ENCODE assay signal across 8 cellular contexts in the genomic region with DNA sequence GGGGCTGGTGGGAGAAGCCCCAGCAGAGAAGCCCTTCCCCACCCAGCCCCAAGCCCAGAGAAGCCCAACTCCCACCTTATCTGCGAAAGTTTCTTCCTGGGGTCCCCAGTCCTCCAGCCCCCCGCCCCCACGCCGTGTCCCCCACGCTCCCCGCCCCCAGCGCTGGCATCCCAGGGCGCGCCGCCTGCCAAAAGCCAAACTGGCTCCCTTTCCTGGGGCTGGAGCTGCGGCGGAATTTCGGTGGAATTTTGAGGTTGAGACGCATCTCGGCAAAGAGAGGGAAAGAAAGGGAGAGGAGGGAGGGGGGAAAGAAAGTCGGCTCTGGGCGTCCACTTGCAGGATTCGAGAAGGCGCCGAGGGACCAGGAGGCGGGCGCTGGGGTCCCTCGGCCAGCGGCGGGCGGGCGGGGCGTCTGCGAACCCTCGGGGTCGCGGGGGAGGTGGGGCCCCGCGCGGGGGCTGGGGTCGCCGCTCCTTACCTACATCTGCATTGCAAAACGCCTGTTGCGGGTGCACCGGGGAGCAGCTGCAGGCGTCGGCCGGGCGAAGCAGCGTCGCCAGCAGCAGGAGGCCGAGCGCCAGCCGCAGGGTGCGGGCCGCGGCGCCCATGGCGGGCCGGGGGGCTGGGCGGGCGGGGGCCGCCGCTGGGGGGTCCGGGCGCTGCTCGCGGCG. TPM values are rescaled to one million over a fixed set of nuclear protein-coding genes. Genes with fewer than 3 reads are reported as not detected.
DNase-seq lines count a peak whose midpoint lies in the region; ATAC-seq and TF ChIP-seq lines count a peak whose summit lies in the region.

No MANE protein-coding gene starts in this region.

- 1 to 2% methylated on average over 30 to 64 of the region's 64 CpGs for WGBS in esophagus, 2 donors

- POLR2A ChIA-PET in Panc1 (lab: Charles Lee): no interaction called here

- H3K27ac ChIP-seq in Panc1 (ENCODE audit: low read length) (peak overlapping the region; percentile 26; the same call in 1 of the 2 replicates), esophagus (ENCODE audit: low read depth in 2 of 2, low read length in 1 of 2) (peak overlapping the region; percentile 75 to 86), neural cell (ENCODE audit: low read length) (peak overlapping the region; percentile 31)

- no peak for TF ChIP-seq EP300 in neural cell (conservative IDR thresholded peaks at IDR 0.05; ENCODE audit: poor library complexity, severe bottlenecking)

- H2AFZ ChIP-seq in neural cell (ENCODE audit: low read depth, low read length): no peak overlapping the region

- no peaks in the 10 kb centered on the region for H3K27me3 ChIP-seq in Panc1 (ENCODE audit: control insufficient read depth, insufficient read depth, low read length)
- peaks cover 0 to 11% of the 10 kb centered on the region in 2 donors for H3K27me3 ChIP-seq in esophagus (ENCODE audit: control insufficient read depth in 1 of 2, insufficient read depth in 2 of 2, low read length in 2 of 2)
- no peaks in the 10 kb centered on the region for H3K27me3 ChIP-seq in neural cell (ENCODE audit: insufficient read depth, low read depth, low read length)

- H3K4me1 ChIP-seq in ES-I3 (ENCODE audit: insufficient read depth, low read length) (peaks cover 18% of the 10 kb centered on the region), Panc1 (ENCODE audit: control insufficient read depth, insufficient read depth, low read length) (peaks cover 25% of the 10 kb centered on the region), esophagus (ENCODE audit: control insufficient read depth in 2 of 2, insufficient read depth in 2 of 2, low read length in 1 of 2) (peaks cover 0 to 12% of the 10 kb centered on the region in 2 donors)

- H3K79me2 ChIP-seq in neural cell (replicated peaks; ENCODE audit: insufficient read depth, low read length): peaks cover 50% of the 10 kb centered on the region

- CTCF ChIA-PET in Panc1 (lab: Charles Lee): interaction anchor here (0.6 to 0.7 kb wide), 2 partner anchors 9 to 38 kb away, joined by 3 to 13 read pairs; no protein-coding TSS in a partner anchor

- H3K9me2 ChIP-seq in neural cell (ENCODE audit: insufficient read depth, low read length): no peaks in the 10 kb centered on the region

- H3K4me3 ChIP-seq in Panc1 (ENCODE audit: low read depth in 2 of 2, low read length in 2 of 2) (peak overlapping the region; percentile 50 to 65), esophagus (ENCODE audit: low read depth in 1 of 2, low read length in 2 of 2) (peak overlapping the region; percentile 55 to 63), neural cell (ENCODE audit: low read length) (peak overlapping the region; percentile 91)

- TF ChIP-seq CTCF in Panc1 (IDR thresholded peaks at IDR 0.05) (no peak), neural cell (IDR thresholded peaks at IDR 0.05; ENCODE audit: poor library complexity, severe bottlenecking) (no peak)

- H4K20me1 ChIP-seq in neural cell (ENCODE audit: insufficient read depth): no peaks in the 10 kb centered on the region

- ATAC-seq in Panc1 (peak; percentile 50), GM18502 (IDR thresholded peaks at IDR 0.05; ENCODE audit: poor library complexity, unreplicated experiment) (no peak)

- TF ChIP-seq RAD21 in neural cell (conservative IDR thresholded peaks at IDR 0.05): no peak

- H3F3A ChIP-seq in neural cell (ENCODE audit: insufficient read depth, low read length, poor library complexity, severe bottlenecking): no peaks in the 10 kb centered on the region

- no peaks in the 10 kb centered on the region for H3K9me3 ChIP-seq in ES-I3 (ENCODE audit: control insufficient read depth, insufficient read depth, low read length)
- H3K9me3 ChIP-seq in Panc1 (ENCODE audit: control insufficient read depth, insufficient read depth, low read depth, low read length): no peaks in the 10 kb centered on the region
- no peaks in the 10 kb centered on the region for H3K9me3 ChIP-seq in esophagus (ENCODE audit: control insufficient read depth in 2 of 2, insufficient read depth in 1 of 2, low read depth in 1 of 2, low read length in 1 of 2)
- H3K9me3 ChIP-seq in neural cell (ENCODE audit: low read length): no peaks in the 10 kb centered on the region

- H3K9ac ChIP-seq in ES-I3 (ENCODE audit: low read depth, low read length): peak overlapping the region; percentile 85
- H3K9ac ChIP-seq in neural cell (ENCODE audit: low read length): peak overlapping the region; percentile 76

- no peak for DNase-seq in Panc1 (ENCODE audit: low read depth, low spot score)
- DNase-seq in HT-29 (ENCODE audit: low spot score): no peak
- DNase-seq in central memory CD4-positive, alpha-beta T cell: no peak
- DNase-seq in activated naive CD4-positive, alpha-beta T cell treated with anti-CD3 and anti-CD28 coated beads, Interleukin-2, amount 50 U/mL, for 16 hours: no peak

- intact Hi-C loops in Panc1 (cut with micrococcal nuclease; ENCODE audit: unreplicated experiment): no loop called here

- BruUV-seq in Panc1 (replicated peaks; lab: Mats Ljungman, UMichigan): no TSS peak

- H3K36me3 ChIP-seq in ES-I3 (ENCODE audit: insufficient read depth, low read length) (no peaks in the 10 kb centered on the region), Panc1 (ENCODE audit: control insufficient read depth, insufficient read depth, low read length) (no peaks in the 10 kb centered on the region), esophagus (ENCODE audit: control insufficient read depth in 2 of 2, insufficient read depth in 2 of 2, low read length in 1 of 2) (no peaks in the 10 kb centered on the region), neural cell (ENCODE audit: insufficient read depth, low read length) (no peaks in the 10 kb centered on the region)

- in situ Hi-C loops in Panc1 (cut with HindIII; ENCODE audit: low pct_unique_long_range_greater_than_20kb, low sequenced_read_pairs): no loop called here

- peak overlapping the region; percentile 89 for H3K4me2 ChIP-seq in neural cell (ENCODE audit: low read length)

TF ChIP-seq in neural cell, 6 proteins besides CTCF, POLR2A, EP300 and RAD21:
- TF ChIP-seq POLR2AphosphoS5 (IDR thresholded peaks at IDR 0.05): no peak
- no peak for TF ChIP-seq REST (IDR thresholded peaks at IDR 0.05; ENCODE audit: borderline replicate concordance)
- TF ChIP-seq MXI1 (conservative IDR thresholded peaks at IDR 0.05; ENCODE audit: poor library complexity, severe bottlenecking): no peak
- TF ChIP-seq SMC3 (conservative IDR thresholded peaks at IDR 0.05; ENCODE audit: poor library complexity): no peak
- no peak for TF ChIP-seq EZH2 (IDR thresholded peaks at IDR 0.05; ENCODE audit: borderline replicate concordance, insufficient read depth, low read length, poor library complexity, severe bottlenecking)
- no peak for TF ChIP-seq TAF1 (IDR thresholded peaks at IDR 0.05; ENCODE audit: low read depth)

RNA-seq across cellular contexts. Expression of gene TIMP2, which starts 0.6 kb away (rescaled TPM):
- 62.4 TPM for total RNA-seq in Panc1 (2021; ENCODE audit: unreplicated experiment)
- polyA plus RNA-seq in Panc1 (2012; ENCODE audit: insufficient read length): 50.2 TPM
- 10 to 100 TPM; 30.6 to 39.5 TPM for polyA plus RNA-seq in esophagus
- 25.6 and 26.7 TPM in 2 replicates for polyA plus RNA-seq in neural cell
- polyA minus RNA-seq in neural cell: 31.7 and 44.1 TPM in 2 replicates
- total RNA-seq in HT-29 (2014; rRNA removed; shearing (Covaris generic)): 10.5 and 12.6 TPM in 2 replicates

RNA-seq across cellular contexts. Expression of gene CEP295NL, which starts 21.6 kb away (rescaled TPM):
- total RNA-seq in Panc1 (2021; ENCODE audit: unreplicated experiment): 0.87 TPM
- not detected for polyA plus RNA-seq in Panc1 (2012; ENCODE audit: insufficient read length)
- polyA plus RNA-seq in esophagus (1 to 10 TPM in 1 of 2 donors, under 1 TPM in 1; 0.25 to 3.5 TPM), neural cell (not detected in 2 replicates)
- 0.97 and 2.5 TPM in 2 replicates for polyA minus RNA-seq in neural cell
- total RNA-seq in HT-29 (2014; rRNA removed; shearing (Covaris generic)): 0.05 and 2.1 TPM in 2 replicates

RNA-seq across cellular contexts. Expression of gene LGALS3BP, which starts 55.1 kb away (rescaled TPM):
- total RNA-seq in Panc1 (2021; ENCODE audit: unreplicated experiment): 361 TPM
- polyA plus RNA-seq in Panc1 (2012; ENCODE audit: insufficient read length): 472 TPM
- polyA plus RNA-seq in esophagus (100 to 1,000 TPM in 1 of 2 donors, 10 to 100 TPM in 1; 85.1 to 103 TPM), neural cell (5.4 and 14.7 TPM in 2 replicates)
- 6.6 and 7.5 TPM in 2 replicates for polyA minus RNA-seq in neural cell
- total RNA-seq in HT-29 (2014; rRNA removed; shearing (Covaris generic)): 1,319 and 1,392 TPM in 2 replicates

Comparison
In these comparisons a context has a peak if more than half of its experiments do, and no peak if none do; other contexts are left out.
1. H3K27ac ChIP-seq: peak in every context shown above with its lines; median percentile 80 in esophagus; 31 in neural cell; 26 in Panc1.